In the genomic region with DNA sequence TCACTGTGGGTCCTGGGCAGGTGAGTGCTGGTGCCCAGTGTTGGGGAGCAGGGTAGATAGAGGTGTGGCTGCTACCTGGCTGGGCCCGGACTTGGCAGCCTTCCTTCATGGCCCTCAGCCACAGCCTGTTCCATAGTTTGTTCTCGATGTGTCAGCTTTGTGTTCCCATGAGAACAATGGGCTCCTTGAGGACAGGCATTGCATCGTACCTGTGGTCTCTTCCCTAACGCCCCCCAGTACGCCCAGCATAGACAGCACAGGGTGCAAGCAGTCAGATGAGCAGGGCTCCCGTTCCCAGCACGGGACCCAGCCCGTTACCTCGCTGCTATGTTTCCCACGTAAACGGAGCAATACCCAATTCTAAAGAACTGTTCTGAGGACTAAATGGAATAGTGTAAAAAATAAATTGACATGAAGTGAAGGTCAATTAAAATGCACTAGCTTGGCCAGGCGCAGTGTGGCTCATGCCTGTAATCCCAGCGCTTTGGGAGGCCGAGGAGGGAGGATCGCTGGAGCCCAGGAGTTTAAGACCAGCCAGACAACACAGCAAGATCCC, we compare ENCODE assay signal across 8 cellular contexts. TPM values are rescaled to one million over a fixed set of nuclear protein-coding genes. Genes with fewer than 3 reads are reported as not detected.
DNase-seq lines count a peak whose midpoint lies in the region; ATAC-seq and TF ChIP-seq lines count a peak whose summit lies in the region.

No MANE protein-coding gene starts in this region.

- no peak for DNase-seq in GM23248
- DNase-seq in WTC11 (ENCODE audit: low spot score), result no peak
- DNase-seq in hepatocyte (ENCODE audit: low spot score), result no peak
- no peak for DNase-seq in Kasumi-1 (lab: John Stamatoyannopoulos, UW)
- no peak for DNase-seq in NCI-H1048 (lab: John Stamatoyannopoulos, UW)
- DNase-seq in head of caudate nucleus, result no peak

- peaks cover 23% of the 10 kb centered on the region for H3K4me1 Mint-ChIP-seq in WTC11

- H3K4me3 ChIP-seq in GM23248, result peak overlapping the region; percentile 79
- peak overlapping the region; percentile 25 for H3K4me3 ChIP-seq in hepatocyte
- H3K4me3 ChIP-seq in skeletal muscle satellite cell (ENCODE audit: low read length), result peak overlapping the region; percentile 93

- 83 to 88% methylated on average over 15 of the region's 15 CpGs for WGBS in GM23248 (ENCODE audit: low coverage in 1 of 2, low lambda C conversion rate in 2 of 2, missing lambda C conversion rate in 2 of 2), 2 experiments
- 91% methylated on average over 15 of the region's 15 CpGs for WGBS in hepatocyte (ENCODE audit: low lambda C conversion rate, missing lambda C conversion rate)

- no peak overlapping the region for H3K27ac ChIP-seq in GM23248
- peak overlapping the region; percentile 62 for H3K27ac ChIP-seq in hepatocyte

- H3K9me3 ChIP-seq in GM23248 (ENCODE audit: low read depth), result no peaks in the 10 kb centered on the region
- no peaks in the 10 kb centered on the region for H3K9me3 ChIP-seq in hepatocyte (ENCODE audit: low read depth)
- H3K9me3 ChIP-seq in skeletal muscle satellite cell (replicated peaks; ENCODE audit: low read length), result no peaks in the 10 kb centered on the region

- H2AFZ ChIP-seq in GM23248 (peak overlapping the region; percentile 86), hepatocyte (peak overlapping the region; percentile 79)

- H3K27ac Mint-ChIP-seq in WTC11, result peak overlapping the region; percentile 70; the same call in 1 of the 2 replicates

- peak overlapping the region; percentile 76 for H3K4me3 Mint-ChIP-seq in WTC11

- H3K9me3 Mint-ChIP-seq in WTC11, result no peaks in the 10 kb centered on the region

- POLR2A ChIA-PET in WTC11 (lab: Charles Lee), result no interaction called here

- H3K9me2 ChIP-seq in GM23248 (ENCODE audit: insufficient read depth), result no peaks in the 10 kb centered on the region
- no peaks in the 10 kb centered on the region for H3K9me2 ChIP-seq in hepatocyte (replicated peaks; ENCODE audit: insufficient read depth)

- H3F3A ChIP-seq in GM23248 (ENCODE audit: insufficient read depth), result no peaks in the 10 kb centered on the region

- ATAC-seq in WTC11 (no peak), GM21526 (IDR thresholded peaks at IDR 0.05; ENCODE audit: low FRiP score, unreplicated experiment) (no peak)

- H3K36me3 ChIP-seq in GM23248 (ENCODE audit: low read depth) (no peaks in the 10 kb centered on the region), hepatocyte (replicated peaks; ENCODE audit: insufficient read depth, low read depth) (no peaks in the 10 kb centered on the region), skeletal muscle satellite cell (ENCODE audit: insufficient read depth, low read length) (peaks cover 12% of the 10 kb centered on the region)

- in situ Hi-C loops in GM23248 (cut with MboI), result loop anchor here (10.0 to 25.0 kb wide), 2 partner anchors 134 to 427 kb away; partner anchors contain the start of gene UBE2G2

- peak overlapping the region; percentile 83 for H3K9ac ChIP-seq in GM23248
- peak overlapping the region; percentile 91 for H3K9ac ChIP-seq in skeletal muscle satellite cell (ENCODE audit: low read depth, low read length)

- H3K27me3 Mint-ChIP-seq in WTC11 (ENCODE audit: low read depth), result peaks cover 11% of the 10 kb centered on the region

- peaks cover 13% of the 10 kb centered on the region for H3K36me3 Mint-ChIP-seq in WTC11

- H3K4me1 ChIP-seq in GM23248 (ENCODE audit: insufficient read depth) (peaks cover 15% of the 10 kb centered on the region), hepatocyte (ENCODE audit: insufficient read depth) (peaks cover 17% of the 10 kb centered on the region), skeletal muscle satellite cell (ENCODE audit: control insufficient read depth, insufficient read depth, low read length) (peaks cover 27% of the 10 kb centered on the region)

- H3K27me3 ChIP-seq in GM23248 (replicated peaks; ENCODE audit: insufficient read depth) (no peaks in the 10 kb centered on the region), hepatocyte (peaks cover under 1% of the 10 kb centered on the region), skeletal muscle satellite cell (ENCODE audit: control insufficient read depth, insufficient read depth, low read length) (peaks cover 5% of the 10 kb centered on the region)

- TF ChIP-seq CTCF in WTC11 (IDR thresholded peaks at IDR 0.05) (no peak), hepatocyte (IDR thresholded peaks at IDR 0.05; ENCODE audit: poor library complexity) (no peak)

- CTCF ChIA-PET in WTC11 (lab: Charles Lee), result interaction anchor here (1.0 to 3.1 kb wide), 4 partner anchors 11 to 201 kb away, joined by 3 to 17 read pairs (median 4); no protein-coding TSS in a partner anchor

- H3K79me2 ChIP-seq in GM23248 (ENCODE audit: insufficient read depth) (peaks cover 49% of the 10 kb centered on the region), hepatocyte (peaks cover 41% of the 10 kb centered on the region)

- intact Hi-C loops in head of caudate nucleus (cut with DNase I), result loop anchor here (10.0 kb wide), 1 partner anchor 134 kb away; the partner anchor contains the start of gene UBE2G2

- H3K4me2 ChIP-seq in GM23248 (ENCODE audit: unreplicated experiment) (peak overlapping the region; percentile 84), hepatocyte (peak overlapping the region; percentile 87), skeletal muscle satellite cell (ENCODE audit: low read length) (peak overlapping the region; percentile 93)

- no peaks in the 10 kb centered on the region for H4K20me1 ChIP-seq in GM23248 (ENCODE audit: insufficient read depth)
- H4K20me1 ChIP-seq in hepatocyte (ENCODE audit: insufficient read depth, poor library complexity, severe bottlenecking), result peaks cover 4% of the 10 kb centered on the region

TF ChIP-seq in WTC11, 78 proteins besides CTCF, POLR2A, EP300 and RAD21:
- TF ChIP-seq ELF4 (CRISPR knock-in tag; IDR thresholded peaks at IDR 0.05; ENCODE audit: low read depth) (no peak), MXD4 (CRISPR knock-in tag; IDR thresholded peaks at IDR 0.05; ENCODE audit: borderline replicate concordance) (no peak), RELA (CRISPR knock-in tag; IDR thresholded peaks at IDR 0.05; ENCODE audit: borderline replicate concordance) (no peak), E2F5 (CRISPR knock-in tag; IDR thresholded peaks at IDR 0.05) (no peak), ZNF232 (CRISPR knock-in tag; IDR thresholded peaks at IDR 0.05) (no peak)

RNA-seq across cellular contexts. Expression of gene SLX9, which starts 0.8 kb away (rescaled TPM):
- 25.6 and 34.3 TPM in 2 replicates for total RNA-seq in GM23248 (2014; rRNA removed; shearing (Covaris generic))
- 34.4 and 35.8 TPM in 2 replicates for polyA plus RNA-seq in GM23248 (2016; fragmentation: Nextera tagmentation; extraction: Ambion mirVana)
- total RNA-seq in WTC11 (2021), result 72.8 to 81.0 TPM (median 77.2 TPM) in 3 replicates
- 11.5 and 16.3 TPM in 2 replicates for total RNA-seq in hepatocyte
- polyA plus RNA-seq in hepatocyte, result 33.2 and 37.2 TPM in 2 replicates
- total RNA-seq in skeletal muscle satellite cell (2012; rRNA removed), result 18.1 and 25.6 TPM in 2 replicates

RNA-seq across cellular contexts. Expression of gene ITGB2, which starts 18.4 kb away (rescaled TPM):
- 1.3 and 2.1 TPM in 2 replicates for total RNA-seq in GM23248 (2014; rRNA removed; shearing (Covaris generic))
- polyA plus RNA-seq in GM23248 (2016; fragmentation: Nextera tagmentation; extraction: Ambion mirVana) (2.2 and 2.7 TPM in 2 replicates), hepatocyte (3.8 and 4.2 TPM in 2 replicates)
- total RNA-seq in WTC11 (2021) (1.0 to 1.5 TPM (median 1.5 TPM) in 3 replicates), hepatocyte (1.6 and 3.8 TPM in 2 replicates)
- 1.7 TPM in 1 of 2 replicates, not detected in the other for total RNA-seq in skeletal muscle satellite cell (2012; rRNA removed)

Comparison
In these comparisons a context has a peak if more than half of its experiments do, and no peak if none do; other contexts are left out.
1. H3K4me3 ChIP-seq: peak in every context shown above with its lines; median percentile 93 in skeletal muscle satellite cell; 79 in GM23248; 25 in hepatocyte.